25 cellular contexts compared by ENCODE assay signal in the genomic region with DNA sequence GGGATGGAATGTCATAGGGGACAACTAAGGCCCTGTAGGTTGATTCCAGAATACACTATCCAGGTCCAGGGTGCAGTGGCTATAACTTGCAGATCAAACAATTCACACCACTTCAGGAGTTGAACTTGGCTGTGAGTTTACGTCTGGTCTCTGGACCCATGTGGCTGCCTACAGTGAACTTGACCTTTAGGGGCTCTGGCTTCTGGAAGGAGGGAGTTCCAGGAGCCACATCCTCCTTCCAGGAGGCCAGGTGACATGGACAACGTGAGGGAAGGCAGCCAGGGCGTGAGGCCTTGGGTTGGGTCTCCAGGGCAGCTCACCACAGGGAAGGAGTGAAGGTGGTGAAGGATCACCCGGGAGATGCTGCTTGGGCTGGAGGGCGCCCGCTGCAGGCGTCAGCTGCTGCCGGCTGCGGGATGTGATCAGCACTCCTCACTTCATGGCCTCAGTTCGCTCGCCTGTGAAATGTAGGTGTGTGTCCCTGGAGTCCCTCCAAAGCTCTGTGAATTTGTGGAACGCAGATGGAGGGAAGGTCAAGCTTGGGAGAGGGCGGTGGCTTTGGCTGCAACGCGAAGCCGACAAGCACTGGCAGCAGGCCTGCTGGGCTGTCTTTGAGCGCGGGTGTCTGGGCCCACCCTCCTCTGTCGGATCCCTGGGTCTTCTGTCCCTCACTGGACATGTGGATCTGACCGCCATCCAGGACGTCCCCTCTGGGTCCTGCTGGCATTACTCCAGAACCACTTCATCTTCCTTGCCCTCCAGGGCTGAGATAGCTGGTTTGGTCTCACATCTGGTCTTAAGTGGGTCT.
DNase-seq lines count a peak whose midpoint lies in the region; ATAC-seq, FAIRE-seq and TF ChIP-seq lines count a peak whose summit lies in the region.
"Had no signal": no experiment of that assay in that cellular context is flagged by ENCODE, and none has a peak within 500 bp of the region (broad histone marks: within the 10 kb centered on the region; RNA-seq: fewer than 3 reads in every experiment).

No MANE protein-coding gene starts in this region.

- H3K27me3 Mint-ChIP-seq in brain, result no peaks in the 10 kb centered on the region

- no peaks in the 10 kb centered on the region for H3K36me3 Mint-ChIP-seq in brain
- H3K36me3 Mint-ChIP-seq: activated naive CD4-positive, alpha-beta T cell treated with anti-CD3 and anti-CD28 coated beads, Interleukin-2, amount 50 U/mL, for 72 hours had no signal

- H3K4me3 Mint-ChIP-seq in brain, result no peak overlapping the region
- H3K4me3 Mint-ChIP-seq: activated CD8-positive, alpha-beta T cell treated with anti-CD3 and anti-CD28 coated beads, Interleukin-2, amount 10 ng/mL, durations not matched to agents 7 days and 5 days; T-helper 17 cell had no signal

- peaks cover 89% of the 10 kb centered on the region for H3K4me1 Mint-ChIP-seq in brain
- H3K4me1 Mint-ChIP-seq: T-helper 17 cell had no signal

- H3K4me3 ChIP-seq in left ventricle myocardium inferior, result no peak overlapping the region
- no peak overlapping the region for H3K4me3 ChIP-seq in psoas muscle
- H3K4me3 ChIP-seq: lung had no signal

- intact Hi-C loops in left ventricle myocardium inferior (cut with micrococcal nuclease) (no loop called here), psoas muscle (cut with DNase I) (loop anchor here (5.0 kb wide), 1 partner anchor 55 kb away; no protein-coding TSS in a partner anchor)

- H3K27ac ChIP-seq in left ventricle myocardium inferior (replicated peaks) (no peak overlapping the region), psoas muscle (no peak overlapping the region)
- H3K27ac ChIP-seq: esophagus muscularis mucosa had no signal

- H3K9me3 ChIP-seq in left ventricle myocardium inferior (replicated peaks) (no peaks in the 10 kb centered on the region), psoas muscle (no peaks in the 10 kb centered on the region)
- H3K9me3 ChIP-seq: esophagus muscularis mucosa had no signal

- peak overlapping the region in 3 of 5 experiments; percentile 35 to 42 (median 37) for H3K27ac Mint-ChIP-seq in brain
- H3K27ac Mint-ChIP-seq: activated CD8-positive, alpha-beta T cell treated with anti-CD3 and anti-CD28 coated beads, Interleukin-2, amount 10 ng/mL, durations not matched to agents 7 days and 5 days; activated naive CD4-positive, alpha-beta T cell treated with anti-CD3 and anti-CD28 coated beads, Interleukin-2, amount 50 U/mL, for 72 hours; progenitor cell of endocrine pancreas; T-helper 17 cell had no signal

- ATAC-seq in psoas muscle (peak in 3 of 4 donors; percentile 6 to 38 (median 21)), HG03520 (IDR thresholded peaks at IDR 0.05; ENCODE audit: unreplicated experiment) (no peak)
- ATAC-seq: activated CD8-positive, alpha-beta T cell treated with anti-CD3 and anti-CD28 coated beads, Interleukin-2, amount 10 ng/mL, durations not matched to agents 7 days and 5 days; activated naive CD4-positive, alpha-beta T cell treated with anti-CD3 and anti-CD28 coated beads, Interleukin-2, amount 50 U/mL, for 72 hours; T-helper 17 cell had no signal

- H3K27me3 ChIP-seq in left ventricle myocardium inferior (ENCODE audit: low read depth) (peaks cover 23% of the 10 kb centered on the region), psoas muscle (ENCODE audit: insufficient read depth in 3 of 3, low read length in 2 of 3) (no peaks in the 10 kb centered on the region)
- H3K27me3 ChIP-seq: esophagus muscularis mucosa had no signal

- no peak for FAIRE-seq in frontal cortex (lab: Jason Lieb, UNC)

- TF ChIP-seq CTCF in brain (conservative IDR thresholded peaks at IDR 0.05), result no peak
- TF ChIP-seq CTCF in left ventricle myocardium inferior (IDR thresholded peaks at IDR 0.05; ENCODE audit: borderline replicate concordance), result no peak
- TF ChIP-seq CTCF in psoas muscle (IDR thresholded peaks at IDR 0.05), result no peak

- WGBS in psoas muscle, 3 donors, result 30 to 40% (median 32%) methylated on average over 21 of the region's 21 CpGs

- peaks cover 0 to 4% (median 0%) of the 10 kb centered on the region in 5 experiments for H3K9me3 Mint-ChIP-seq in brain
- H3K9me3 Mint-ChIP-seq: activated naive CD4-positive, alpha-beta T cell treated with anti-CD3 and anti-CD28 coated beads, Interleukin-2, amount 50 U/mL, for 72 hours had no signal

- no peaks in the 10 kb centered on the region for H3K36me3 ChIP-seq in left ventricle myocardium inferior
- H3K36me3 ChIP-seq in psoas muscle (ENCODE audit: insufficient read depth in 1 of 2, low read depth in 1 of 2), result no peaks in the 10 kb centered on the region
- H3K36me3 ChIP-seq: esophagus muscularis mucosa had no signal

- DNase-seq in left ventricle myocardium inferior (peak; percentile 42), psoas muscle (peak; percentile 51 to 67), frontal cortex (ENCODE audit: low spot score in 2 of 2) (no peak), putamen (ENCODE audit: low spot score) (no peak), medulla oblongata (ENCODE audit: extremely low spot score) (no peak)
- DNase-seq: activated CD8-positive, alpha-beta T cell treated with anti-CD3 and anti-CD28 coated beads, Interleukin-2, amount 10 ng/mL, durations not matched to agents 7 days and 5 days; activated T-cell treated with anti-CD3 and anti-CD28 coated beads for 4 hours; C1 segment of cervical spinal cord; caudate nucleus; COR-L47; GF-D8; HCEC 1CT; islet precursor cell; KG1; MM.1S; NCI-H2029; NCI-H226; T-helper 17 cell; trophoblast cell had no signal

- peaks cover 8% of the 10 kb centered on the region for H3K4me1 ChIP-seq in left ventricle myocardium inferior
- H3K4me1 ChIP-seq in psoas muscle, result peaks cover 46% of the 10 kb centered on the region

Comparison
In these comparisons a context has a peak if more than half of its experiments do, and no peak if none do; other contexts are left out.
1. DNase-seq: peak in left ventricle myocardium inferior (single experiment) and psoas muscle (2 of 2); none in frontal cortex (0 of 2), putamen (single experiment) and medulla oblongata (single experiment).